In genomic region chr12:51923506-51924365, GRCh38 we compare ENCODE assay signal across 1 cellular context.
TF ChIP-seq lines count a peak whose summit lies in the region.

No MANE protein-coding gene starts in this region.

TF ChIP-seq in endothelial cell of umbilical vein, 7 proteins besides CTCF, POLR2A, EP300 and RAD21:
- TF ChIP-seq MYC (IDR thresholded peaks at IDR 0.05; ENCODE audit: low read depth, low read length): no peak
- no peak for TF ChIP-seq JUN (IDR thresholded peaks at IDR 0.05; ENCODE audit: borderline replicate concordance, insufficient read depth, insufficient read length, low read depth)
- TF ChIP-seq POLR2AphosphoS5 (IDR thresholded peaks at IDR 0.05; ENCODE audit: insufficient read depth, low read depth, low read length): peak; percentile 92
